Comparison of ENCODE assay signal across 8 cellular contexts in genomic region chr10:92965314-92965713, GRCh38.
DNase-seq lines count a peak whose midpoint lies in the region; ATAC-seq and TF ChIP-seq lines count a peak whose summit lies in the region.

No MANE protein-coding gene starts in this region.

- no peaks in the 10 kb centered on the region for H3K9me3 ChIP-seq in heart right ventricle
- no peaks in the 10 kb centered on the region for H3K9me3 ChIP-seq in right cardiac atrium (ENCODE audit: control insufficient read depth, low read length)

- intact Hi-C loops in heart right ventricle (cut with DNase I) (no loop called here), right cardiac atrium (cut with DNase I) (no loop called here)

- TF ChIP-seq CTCF in heart right ventricle (IDR thresholded peaks at IDR 0.05) = peak; percentile 50 to 78 (median 70)

- peaks cover 0 to 5% (median 0%) of the 10 kb centered on the region in 9 donors for H3K4me1 ChIP-seq in heart right ventricle
- H3K4me1 ChIP-seq in right cardiac atrium (ENCODE audit: control insufficient read depth, insufficient read depth, low read length) = no peaks in the 10 kb centered on the region

- DNase-seq in heart right ventricle = no peak
- DNase-seq in right cardiac atrium = no peak
- DNase-seq in NCI-H2196 treated with DMSO at 0.1 percent for 48 hours (lab: John Stamatoyannopoulos, UW; ENCODE audit: unreplicated experiment) = peak; percentile 0
- peak; percentile 1 for DNase-seq in cerebellum (ENCODE audit: low spot score)
- peak; percentile 60 for DNase-seq in myocyte (ENCODE audit: low read depth)
- DNase-seq in stimulated activated naive CD8-positive, alpha-beta T cell treated with anti-CD3 and anti-CD28 coated beads, Interleukin-15, Interleukin-2, amounts not matched to agents 100 U/mL and 50 U/mL, for 24 hours = no peak
- DNase-seq in UCSD-AML1 (lab: John Stamatoyannopoulos, UW; ENCODE audit: unreplicated experiment) = no peak

- 45 to 55% methylated on average over 2 of the region's 2 CpGs for WGBS in heart right ventricle, 2 donors
- WGBS in right cardiac atrium = 51% methylated on average over 2 of the region's 2 CpGs

- H3K27me3 ChIP-seq in heart right ventricle (no peaks in the 10 kb centered on the region), right cardiac atrium (ENCODE audit: control insufficient read depth, insufficient read depth) (no peaks in the 10 kb centered on the region)

- peaks cover 0 to 13% (median 0%) of the 10 kb centered on the region in 9 donors for H3K36me3 ChIP-seq in heart right ventricle

- ATAC-seq in heart right ventricle (no peak), right cardiac atrium (no peak), HG03025 (IDR thresholded peaks at IDR 0.05; ENCODE audit: low FRiP score, unreplicated experiment) (no peak)
- ATAC-seq in stimulated activated naive CD8-positive, alpha-beta T cell treated with anti-CD3 and anti-CD28 coated beads, Interleukin-15, Interleukin-2, amounts not matched to agents 100 U/mL and 50 U/mL, for 24 hours = no peak

- H3K4me3 ChIP-seq in heart right ventricle (no peak overlapping the region), right cardiac atrium (ENCODE audit: low read length) (no peak overlapping the region)

- H3K27ac ChIP-seq in heart right ventricle (no peak overlapping the region), right cardiac atrium (ENCODE audit: low read length) (no peak overlapping the region)

Comparison
In these comparisons a context has a peak if more than half of its experiments do, and no peak if none do; other contexts are left out.
1. DNase-seq: peak in NCI-H2196 treated with DMSO at 0.1 percent for 48 hours (single experiment), cerebellum (single experiment) and myocyte (single experiment); none in heart right ventricle (0 of 2), right cardiac atrium (0 of 3), stimulated activated naive CD8-positive, alpha-beta T cell treated with anti-CD3 and anti-CD28 coated beads, Interleukin-15, Interleukin-2, amounts not matched to agents 100 U/mL and 50 U/mL, for 24 hours (single experiment) and UCSD-AML1 (single experiment).